Comparison of ENCODE assay signal across 7 cellular contexts in genomic region chr5:154857534-154858250, GRCh38. TPM values are rescaled to one million over a fixed set of nuclear protein-coding genes. Genes with fewer than 3 reads are reported as not detected.
A peak's percentile ranks its signal among the peaks of the same experiment; 100 is the strongest.
DNase-seq lines count a peak whose midpoint lies in the region; ATAC-seq, FAIRE-seq and TF ChIP-seq lines count a peak whose summit lies in the region.

No MANE protein-coding gene starts in this region.

- no peaks in the 10 kb centered on the region for H3K36me3 Mint-ChIP-seq in astrocyte (ENCODE audit: low read depth, unreplicated experiment)

- H3K27ac Mint-ChIP-seq in astrocyte (ENCODE audit: unreplicated experiment): peak overlapping the region; percentile 98

- H3K4me1 Mint-ChIP-seq in astrocyte (ENCODE audit: low read depth, unreplicated experiment): peaks cover 20% of the 10 kb centered on the region

- peak; percentile 92 for DNase-seq in NCI-H1694 treated with DMSO at 0.1 percent for 48 hours (lab: John Stamatoyannopoulos, UW)
- peak; percentile 82 for DNase-seq in T-helper 22 cell (ENCODE audit: low read depth)
- peak; percentile 92 for DNase-seq in astrocyte (ENCODE audit: low read depth)
- peak; percentile 90 for DNase-seq in hepatic stellate cell (ENCODE audit: low spot score)
- DNase-seq in renal cortical epithelial cell (ENCODE audit: low read depth): peak; percentile 90

- no peak for FAIRE-seq in astrocyte (lab: Jason Lieb, UNC)

- H4K20me1 ChIP-seq in astrocyte (ENCODE audit: insufficient read depth, low read length): peaks cover 37% of the 10 kb centered on the region

- H3K4me2 ChIP-seq in astrocyte (ENCODE audit: low read length): peak overlapping the region; percentile 92

- H3K4me3 Mint-ChIP-seq in astrocyte (ENCODE audit: unreplicated experiment): peak overlapping the region; percentile 94

- H3K9me3 ChIP-seq in astrocyte (ENCODE audit: insufficient read depth, low read depth, low read length): no peaks in the 10 kb centered on the region

- peak overlapping the region; percentile 99 for H3K27ac ChIP-seq in astrocyte (ENCODE audit: low read depth, low read length)

- no peaks in the 10 kb centered on the region for H3K36me3 ChIP-seq in astrocyte (ENCODE audit: insufficient read depth, low read length)

- ATAC-seq in GM18498 (IDR thresholded peaks at IDR 0.05; ENCODE audit: unreplicated experiment) (peak; percentile 66), HG02884 (IDR thresholded peaks at IDR 0.05; ENCODE audit: unreplicated experiment) (peak; percentile 54)

- H3K9ac ChIP-seq in astrocyte (ENCODE audit: low read length): peak overlapping the region; percentile 91

- H2AFZ ChIP-seq in astrocyte (ENCODE audit: low read depth, low read length): peak overlapping the region; percentile 87

- no peaks in the 10 kb centered on the region for H3K27me3 Mint-ChIP-seq in astrocyte (ENCODE audit: low read depth, unreplicated experiment)

- peak overlapping the region; percentile 94 for H3K4me3 ChIP-seq in astrocyte (ENCODE audit: insufficient read depth, low read depth, low read length)

- TF ChIP-seq CTCF in astrocyte (IDR thresholded peaks at IDR 0.05; ENCODE audit: insufficient read depth, low read depth, low read length): no peak

- H3K79me2 ChIP-seq in astrocyte (ENCODE audit: insufficient read depth, low read length): peaks cover 43% of the 10 kb centered on the region

- H3K9me3 Mint-ChIP-seq in astrocyte (ENCODE audit: unreplicated experiment): no peaks in the 10 kb centered on the region

- H3K27me3 ChIP-seq in astrocyte (ENCODE audit: insufficient read depth, low read length): no peaks in the 10 kb centered on the region

- H3K4me1 ChIP-seq in astrocyte (ENCODE audit: insufficient read depth, low read length): peaks cover 20% of the 10 kb centered on the region

RNA-seq across cellular contexts. Expression of gene CNOT8, which starts 0.7 kb away (rescaled TPM):
- 40.1 and 45.6 TPM in 2 replicates for total RNA-seq in astrocyte
- total RNA-seq in renal cortical epithelial cell: 87.3 and 105 TPM in 2 replicates

RNA-seq across cellular contexts. Expression of gene FAXDC2, which starts 7.3 kb away (rescaled TPM):
- total RNA-seq in astrocyte (3.6 and 3.7 TPM in 2 replicates), renal cortical epithelial cell (4.2 TPM in 1 of 2 replicates, not detected in the other)

Comparison
In these comparisons a context has a peak if more than half of its experiments do, and no peak if none do; other contexts are left out.
1. Peak in every context shown above with its lines: DNase-seq, ATAC-seq, H3K4me3 ChIP-seq and H3K27ac ChIP-seq.